1 cellular context compared by ENCODE assay signal in the genomic region with DNA sequence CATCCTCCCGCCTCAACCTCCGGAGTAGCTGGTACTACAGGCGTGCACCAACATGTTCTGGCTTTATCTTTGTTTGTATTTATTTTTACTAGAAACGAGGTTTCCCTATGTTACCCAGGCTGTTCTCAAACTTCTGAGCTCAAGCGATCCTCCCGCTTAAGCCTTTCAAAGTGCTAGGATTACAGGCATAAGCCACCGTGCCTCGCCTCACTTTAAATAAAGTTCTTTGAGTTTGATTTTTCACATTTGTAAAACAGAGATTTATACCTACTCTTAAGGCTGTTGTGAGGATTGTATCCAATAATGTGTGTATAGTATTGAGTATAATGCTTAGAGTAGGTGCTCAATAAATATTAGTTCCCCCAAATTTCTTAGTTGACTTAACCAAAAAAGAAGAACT.
TF ChIP-seq lines count a peak whose summit lies in the region.

No MANE protein-coding gene starts in this region.

TF ChIP-seq in GM12878, 131 proteins besides CTCF, POLR2A, EP300 and RAD21 (continued from another document):
- TF ChIP-seq, protein P1, sequence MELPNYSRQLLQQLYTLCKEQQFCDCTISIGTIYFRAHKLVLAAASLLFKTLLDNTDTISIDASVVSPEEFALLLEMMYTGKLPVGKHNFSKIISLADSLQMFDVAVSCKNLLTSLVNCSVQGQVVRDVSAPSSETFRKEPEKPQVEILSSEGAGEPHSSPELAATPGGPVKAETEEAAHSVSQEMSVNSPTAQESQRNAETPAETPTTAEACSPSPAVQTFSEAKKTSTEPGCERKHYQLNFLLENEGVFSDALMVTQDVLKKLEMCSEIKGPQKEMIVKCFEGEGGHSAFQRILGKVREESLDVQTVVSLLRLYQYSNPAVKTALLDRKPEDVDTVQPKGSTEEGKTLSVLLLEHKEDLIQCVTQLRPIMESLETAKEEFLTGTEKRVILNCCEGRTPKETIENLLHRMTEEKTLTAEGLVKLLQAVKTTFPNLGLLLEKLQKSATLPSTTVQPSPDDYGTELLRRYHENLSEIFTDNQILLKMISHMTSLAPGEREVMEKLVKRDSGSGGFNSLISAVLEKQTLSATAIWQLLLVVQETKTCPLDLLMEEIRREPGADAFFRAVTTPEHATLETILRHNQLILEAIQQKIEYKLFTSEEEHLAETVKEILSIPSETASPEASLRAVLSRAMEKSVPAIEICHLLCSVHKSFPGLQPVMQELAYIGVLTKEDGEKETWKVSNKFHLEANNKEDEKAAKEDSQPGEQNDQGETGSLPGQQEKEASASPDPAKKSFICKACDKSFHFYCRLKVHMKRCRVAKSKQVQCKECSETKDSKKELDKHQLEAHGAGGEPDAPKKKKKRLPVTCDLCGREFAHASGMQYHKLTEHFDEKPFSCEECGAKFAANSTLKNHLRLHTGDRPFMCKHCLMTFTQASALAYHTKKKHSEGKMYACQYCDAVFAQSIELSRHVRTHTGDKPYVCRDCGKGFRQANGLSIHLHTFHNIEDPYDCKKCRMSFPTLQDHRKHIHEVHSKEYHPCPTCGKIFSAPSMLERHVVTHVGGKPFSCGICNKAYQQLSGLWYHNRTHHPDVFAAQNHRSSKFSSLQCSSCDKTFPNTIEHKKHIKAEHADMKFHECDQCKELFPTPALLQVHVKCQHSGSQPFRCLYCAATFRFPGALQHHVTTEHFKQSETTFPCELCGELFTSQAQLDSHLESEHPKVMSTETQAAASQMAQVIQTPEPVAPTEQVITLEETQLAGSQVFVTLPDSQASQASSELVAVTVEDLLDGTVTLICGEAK (IDR thresholded peaks at IDR 0.05; ENCODE audit: borderline replicate concordance): peak; percentile 55; the same call in 1 of the 2 replicates
- TF ChIP-seq HDGF (IDR thresholded peaks at IDR 0.05) (no peak), JUNB (IDR thresholded peaks at IDR 0.05) (no peak)
